Comparison of ENCODE assay signal across 15 cellular contexts in genomic region chr15:66733976-66734375, GRCh38. TPM values are rescaled to one million over a fixed set of nuclear protein-coding genes. Genes with fewer than 3 reads are reported as not detected.
DNase-seq lines count a peak whose midpoint lies in the region; ATAC-seq and TF ChIP-seq lines count a peak whose summit lies in the region.
"Had no signal": no experiment of that assay in that cellular context is flagged by ENCODE, and none has a peak within 500 bp of the region (broad histone marks: within the 10 kb centered on the region; RNA-seq: fewer than 3 reads in every experiment).

No MANE protein-coding gene starts in this region.

- no peak overlapping the region for H3K4me2 ChIP-seq in neuronal stem cell (ENCODE audit: insufficient read depth, low read length, poor library complexity, severe bottlenecking)

- H3K4me1 Mint-ChIP-seq in WTC11 = peaks cover 40% of the 10 kb centered on the region
- H3K4me1 Mint-ChIP-seq in stimulated activated naive CD8-positive, alpha-beta T cell treated with anti-CD3 and anti-CD28 coated beads, Interleukin-15, amount 100 ng/mL, for 72 hours = no peaks in the 10 kb centered on the region
- H3K4me1 Mint-ChIP-seq: activated naive CD4-positive, alpha-beta T cell treated with anti-CD3 and anti-CD28 coated beads, Interleukin-2, amount 10 ng/mL, durations not matched to agents 7 days and 5 days; CD4-positive, CD25-positive, alpha-beta regulatory T cell; immature natural killer cell had no signal

- H4K8ac ChIP-seq in neuronal stem cell (ENCODE audit: low read depth, low read length) = no peak overlapping the region

- no peak overlapping the region for H2BK12ac ChIP-seq in neuronal stem cell (ENCODE audit: low read length)

- H3K27ac ChIP-seq in heart left ventricle = peak overlapping the region in 8 of 12 donors; percentile 13 to 67 (median 26)
- no peak overlapping the region for H3K27ac ChIP-seq in neuronal stem cell (replicated peaks; ENCODE audit: low read length)
- peak overlapping the region; percentile 42 to 71 (median 59) for H3K27ac ChIP-seq in transverse colon
- no peak overlapping the region for H3K27ac ChIP-seq in A673 (ENCODE audit: low read depth, low read length, poor library complexity, severe bottlenecking)

- TF ChIP-seq POLR2A in heart left ventricle (IDR thresholded peaks at IDR 0.05) (no peak), transverse colon (IDR thresholded peaks at IDR 0.05) (no peak)

- H3K9ac ChIP-seq in neuronal stem cell (ENCODE audit: low read depth, low read length, poor library complexity) = no peak overlapping the region

- no peak overlapping the region for H2BK120ac ChIP-seq in neuronal stem cell (ENCODE audit: low read depth, low read length)

- TF ChIP-seq EP300 in transverse colon (IDR thresholded peaks at IDR 0.05; ENCODE audit: low read depth) = no peak

- no peak overlapping the region for H2AK5ac ChIP-seq in neuronal stem cell (ENCODE audit: low read depth, low read length)

- no peak overlapping the region for H2BK5ac ChIP-seq in neuronal stem cell (ENCODE audit: low read length)

- no peak overlapping the region for H2AFZ ChIP-seq in neuronal stem cell (ENCODE audit: low read length)

- in situ Hi-C loops in transverse colon (cut with MboI; ENCODE audit: low pct_ligation_motif_present in 1 of 4, low pct_unique_long_range_greater_than_20kb in 1 of 4, low sequenced_read_pairs in 3 of 4) = no loop called here

- BruUV-seq in A673 (replicated peaks; lab: Mats Ljungman, UMichigan) = no TSS peak

- H3K18ac ChIP-seq in neuronal stem cell (ENCODE audit: low read length) = peak overlapping the region; percentile 0

- H3K4me3 Mint-ChIP-seq in WTC11 = no peak overlapping the region
- H3K4me3 Mint-ChIP-seq in stimulated activated naive CD8-positive, alpha-beta T cell treated with anti-CD3 and anti-CD28 coated beads, Interleukin-15, amount 100 ng/mL, for 72 hours = no peak overlapping the region
- H3K4me3 Mint-ChIP-seq: activated naive CD4-positive, alpha-beta T cell treated with anti-CD3 and anti-CD28 coated beads, Interleukin-2, amount 10 ng/mL, durations not matched to agents 7 days and 5 days; CD4-positive, CD25-positive, alpha-beta regulatory T cell; immature natural killer cell had no signal

- H3K27me3 ChIP-seq in heart left ventricle (no peaks in the 10 kb centered on the region), neuronal stem cell (ENCODE audit: control insufficient read depth in 3 of 3, insufficient read depth in 3 of 3, low read depth in 1 of 3, low read length in 3 of 3) (peaks cover 0 to 2% (median 0%) of the 10 kb centered on the region in 3 experiments), transverse colon (no peaks in the 10 kb centered on the region), A673 (replicated peaks; ENCODE audit: insufficient read depth, low read depth, low read length, poor library complexity) (no peaks in the 10 kb centered on the region)

- H3K36me3 Mint-ChIP-seq in WTC11 = no peaks in the 10 kb centered on the region
- H3K36me3 Mint-ChIP-seq: activated naive CD4-positive, alpha-beta T cell treated with anti-CD3 and anti-CD28 coated beads, Interleukin-2, amount 10 ng/mL, durations not matched to agents 7 days and 5 days; CD4-positive, CD25-positive, alpha-beta regulatory T cell; immature natural killer cell had no signal

- peaks cover 0 to 72% (median 29%) of the 10 kb centered on the region in 12 donors for H3K4me1 ChIP-seq in heart left ventricle
- peaks cover 13 to 14% of the 10 kb centered on the region in 2 donors for H3K4me1 ChIP-seq in neuronal stem cell (ENCODE audit: control insufficient read depth in 2 of 2, insufficient read depth in 1 of 2, low read depth in 1 of 2, low read length in 2 of 2)
- H3K4me1 ChIP-seq in transverse colon = peaks cover 4 to 25% (median 13%) of the 10 kb centered on the region in 4 donors
- peaks cover 16% of the 10 kb centered on the region for H3K4me1 ChIP-seq in A673 (ENCODE audit: insufficient read depth, low read length, poor library complexity, severe bottlenecking)

- no peak for TF ChIP-seq CTCF in WTC11 (IDR thresholded peaks at IDR 0.05)
- TF ChIP-seq CTCF in heart left ventricle (IDR thresholded peaks at IDR 0.05) = peak in 1 of 12 donors; percentile 10
- no peak for TF ChIP-seq CTCF in transverse colon (IDR thresholded peaks at IDR 0.05)
- no peak for TF ChIP-seq CTCF in A673 (conservative IDR thresholded peaks at IDR 0.05; ENCODE audit: low read depth, low read length)

- no peak overlapping the region for H3K23ac ChIP-seq in neuronal stem cell (ENCODE audit: low read depth, low read length, poor library complexity)

- no peaks in the 10 kb centered on the region for H3K79me1 ChIP-seq in neuronal stem cell (ENCODE audit: low read depth, low read length)

- H3K4ac ChIP-seq in neuronal stem cell (ENCODE audit: low read length) = no peak overlapping the region

- no peak overlapping the region for H3K14ac ChIP-seq in neuronal stem cell (ENCODE audit: low read length)

- POLR2A ChIA-PET in WTC11 (lab: Charles Lee) (no interaction called here), A673 (lab: Charles Lee; ENCODE audit: low non-redundant PET) (no interaction called here)

- H3K4me3 ChIP-seq in heart left ventricle = peak overlapping the region in 1 of 12 donors; percentile 12
- no peak overlapping the region for H3K4me3 ChIP-seq in neuronal stem cell (ENCODE audit: low read length in 2 of 2)
- H3K4me3 ChIP-seq in transverse colon = no peak overlapping the region
- H3K4me3 ChIP-seq in A673 (ENCODE audit: low read depth, low read length, poor library complexity, severe bottlenecking) = no peak overlapping the region

- peak overlapping the region; percentile 84 for H3K27ac Mint-ChIP-seq in WTC11
- H3K27ac Mint-ChIP-seq in stimulated activated naive CD8-positive, alpha-beta T cell treated with anti-CD3 and anti-CD28 coated beads, Interleukin-15, amount 100 ng/mL, for 72 hours = no peak overlapping the region
- H3K27ac Mint-ChIP-seq: activated naive CD4-positive, alpha-beta T cell treated with anti-CD3 and anti-CD28 coated beads, Interleukin-2, amount 10 ng/mL, durations not matched to agents 7 days and 5 days; CD4-positive, CD25-positive, alpha-beta regulatory T cell; immature natural killer cell had no signal

- H3K9me3 ChIP-seq in heart left ventricle (no peaks in the 10 kb centered on the region), neuronal stem cell (replicated peaks in 1 of 2; ENCODE audit: control insufficient read depth in 2 of 2, insufficient read depth in 1 of 2, low read depth in 1 of 2, low read length in 2 of 2) (no peaks in the 10 kb centered on the region), transverse colon (no peaks in the 10 kb centered on the region), A673 (ENCODE audit: low read depth, low read length, poor library complexity, severe bottlenecking) (no peaks in the 10 kb centered on the region)

- H3K36me3 ChIP-seq in heart left ventricle (peaks cover 0 to 8% (median 0%) of the 10 kb centered on the region in 9 donors), neuronal stem cell (replicated peaks in 1 of 2; ENCODE audit: control insufficient read depth in 2 of 2, insufficient read depth in 2 of 2, low read length in 2 of 2) (no peaks in the 10 kb centered on the region), transverse colon (no peaks in the 10 kb centered on the region), A673 (ENCODE audit: insufficient read depth, low read length, poor library complexity, severe bottlenecking) (peaks cover 6% of the 10 kb centered on the region)

- H3K27me3 Mint-ChIP-seq in WTC11 (ENCODE audit: low read depth) = no peaks in the 10 kb centered on the region
- no peaks in the 10 kb centered on the region for H3K27me3 Mint-ChIP-seq in stimulated activated naive CD8-positive, alpha-beta T cell treated with anti-CD3 and anti-CD28 coated beads, Interleukin-15, amount 100 ng/mL, for 72 hours

- no peak for ATAC-seq in WTC11
- peak in 3 of 4 donors; percentile 23 to 50 (median 39) for ATAC-seq in heart left ventricle
- ATAC-seq in GM18873 (IDR thresholded peaks at IDR 0.05; ENCODE audit: low FRiP score, unreplicated experiment) = no peak
- ATAC-seq in stimulated activated naive CD8-positive, alpha-beta T cell treated with anti-CD3 and anti-CD28 coated beads, Interleukin-15, amount 100 ng/mL, for 72 hours = no peak

- 65 to 75% (median 69%) methylated on average over 11 of the region's 11 CpGs for WGBS in heart left ventricle, 4 donors
- WGBS in neuronal stem cell (ENCODE audit: extremely low coverage in 2 of 2, insufficient read length in 2 of 2, insufficient replicate concordance in 1 of 2), 2 donors = no CpG with 5 or more reads among the region's 11 CpGs
- 60 to 67% methylated on average over 1 to 11 of the region's 11 CpGs for WGBS in transverse colon (ENCODE audit: low coverage in 1 of 2), 2 donors

- DNase-seq in WTC11 (ENCODE audit: low spot score) = no peak
- peak in 1 of 5 donors; percentile 19 for DNase-seq in heart left ventricle
- DNase-seq in neuronal stem cell (ENCODE audit: low spot score) = no peak
- DNase-seq in transverse colon = no peak
- DNase-seq in stimulated activated naive CD8-positive, alpha-beta T cell treated with anti-CD3 and anti-CD28 coated beads, Interleukin-15, amount 100 ng/mL, for 72 hours = no peak
- DNase-seq in A673 (ENCODE audit: low spot score) = no peak
- DNase-seq: activated CD8-positive, alpha-beta memory T cell treated with anti-CD3 and anti-CD28 coated beads for 24 hours; activated naive CD4-positive, alpha-beta T cell treated with anti-CD3 and anti-CD28 coated beads, Interleukin-2, amount 10 ng/mL, durations not matched to agents 7 days and 5 days; CD4-positive, CD25-positive, alpha-beta regulatory T cell; GF-D8; immature natural killer cell; NCI-H1436; NCI-H524; SHP77 had no signal

- H2BK15ac ChIP-seq in neuronal stem cell (ENCODE audit: low read length) = no peak overlapping the region

- H4K91ac ChIP-seq in neuronal stem cell (ENCODE audit: low read depth, low read length, poor library complexity) = no peak overlapping the region

- H3K9me3 Mint-ChIP-seq in WTC11 = no peaks in the 10 kb centered on the region
- no peaks in the 10 kb centered on the region for H3K9me3 Mint-ChIP-seq in stimulated activated naive CD8-positive, alpha-beta T cell treated with anti-CD3 and anti-CD28 coated beads, Interleukin-15, amount 100 ng/mL, for 72 hours
- H3K9me3 Mint-ChIP-seq: activated naive CD4-positive, alpha-beta T cell treated with anti-CD3 and anti-CD28 coated beads, Interleukin-2, amount 10 ng/mL, durations not matched to agents 7 days and 5 days; CD4-positive, CD25-positive, alpha-beta regulatory T cell; immature natural killer cell had no signal

- intact Hi-C loops in heart left ventricle (cut with DNase I) (no loop called here), transverse colon (cut with DNase I; ENCODE audit: low total_unique reads) (no loop called here), A673 (cut with micrococcal nuclease; ENCODE audit: unreplicated experiment) (no loop called here)

- CTCF ChIA-PET in WTC11 (lab: Charles Lee) = interaction anchor here (1.0 to 2.0 kb wide), 3 partner anchors 11 to 117 kb away, joined by 4 to 7 read pairs (median 5); no protein-coding TSS in a partner anchor
- CTCF ChIA-PET in A673 (lab: Charles Lee) = no interaction called here

RNA-seq across cellular contexts. Expression of gene SMAD6, which starts 31.9 kb away (rescaled TPM):
- 9.2 to 13.9 TPM (median 10.4 TPM) in 3 replicates for total RNA-seq in WTC11 (2021)
- total RNA-seq in heart left ventricle = 10 to 100 TPM; 14.4 to 65.9 (median 20.8) TPM
- polyA plus RNA-seq in heart left ventricle = 10 to 100 TPM; 10.4 to 19.0 TPM
- polyA plus RNA-seq in neuronal stem cell (2013, experiment 1 of 2) = 0.98 TPM
- 1.0 TPM for polyA plus RNA-seq in neuronal stem cell (2013, experiment 2 of 2)
- 100 to 1,000 TPM in 1 of 4 donors, 10 to 100 TPM in 1, 1 to 10 TPM in 2; 6.7 to 214 (median 9.3) TPM for total RNA-seq in transverse colon
- 50.1 and 63.9 TPM in 2 replicates for total RNA-seq in A673 (2021)
- polyA plus RNA-seq: CD4-positive, CD25-positive, alpha-beta regulatory T cell; immature natural killer cell had no signal

Comparison
In these comparisons a context has a peak if more than half of its experiments do, and no peak if none do; other contexts are left out.
1. ATAC-seq: peak in heart left ventricle (3 of 4); none in WTC11 (single experiment), GM18873 (single experiment) and stimulated activated naive CD8-positive, alpha-beta T cell treated with anti-CD3 and anti-CD28 coated beads, Interleukin-15, amount 100 ng/mL, for 72 hours (single experiment).
2. H3K27ac ChIP-seq: peak in heart left ventricle (8 of 12) and transverse colon (4 of 4); none in neuronal stem cell (single experiment) and A673 (single experiment).